19 cellular contexts compared by ENCODE assay signal in the genomic region with DNA sequence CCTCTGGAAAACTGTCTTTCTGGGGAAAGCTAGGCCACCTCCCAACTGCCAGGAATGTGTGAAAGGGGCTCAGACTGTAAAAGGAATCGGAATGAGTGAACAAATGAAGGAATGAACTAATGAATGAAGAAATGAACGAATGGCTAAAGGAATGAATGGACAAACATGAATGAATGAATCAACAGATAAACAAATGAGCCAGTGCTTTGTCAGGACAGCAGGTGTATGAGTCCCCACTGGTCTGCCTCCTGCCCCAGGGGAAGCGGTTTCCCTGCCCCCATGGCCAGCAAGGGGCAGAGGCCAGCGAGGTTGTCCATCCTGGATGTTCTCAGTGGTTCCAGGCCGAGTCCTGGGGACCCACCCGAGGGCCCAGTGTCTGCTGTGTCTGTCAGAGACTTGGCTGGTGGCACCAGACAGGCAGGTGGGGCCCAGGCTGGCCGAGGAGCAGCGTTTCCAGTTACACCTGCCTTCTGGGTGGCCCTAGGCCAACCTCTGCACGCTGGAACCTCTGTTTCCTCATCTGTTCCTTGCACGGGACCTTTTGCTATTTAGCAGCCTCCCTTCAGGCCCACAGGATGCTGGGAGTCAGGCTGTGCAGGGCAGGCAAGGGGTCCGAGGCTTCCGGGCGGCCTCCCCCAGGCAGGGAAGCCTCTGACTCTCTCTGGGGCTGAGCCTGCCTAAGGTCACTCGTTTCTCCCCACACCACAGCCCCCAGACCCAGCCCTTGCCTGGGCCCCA. TPM values are rescaled to one million over a fixed set of nuclear protein-coding genes. Genes with fewer than 3 reads are reported as not detected.
A peak's percentile ranks its signal among the peaks of the same experiment; 100 is the strongest.
DNase-seq lines count a peak whose midpoint lies in the region; ATAC-seq, FAIRE-seq and TF ChIP-seq lines count a peak whose summit lies in the region.
"Had no signal": no experiment of that assay in that cellular context is flagged by ENCODE, and none has a peak within 500 bp of the region (broad histone marks: within the 10 kb centered on the region; RNA-seq: fewer than 3 reads in every experiment).

No MANE protein-coding gene starts in this region.

- no peaks in the 10 kb centered on the region; the same call in none of the 2 replicates for H3F3A ChIP-seq in GM23248 (ENCODE audit: insufficient read depth)

- no peaks in the 10 kb centered on the region for H3K36me3 Mint-ChIP-seq in astrocyte (ENCODE audit: low read depth, unreplicated experiment)

- H3K79me1 ChIP-seq in neuronal stem cell (ENCODE audit: low read depth, low read length) = no peaks in the 10 kb centered on the region

- in situ Hi-C loops in GM23248 (cut with MboI) = no loop called here

- H4K91ac ChIP-seq in neuronal stem cell (ENCODE audit: low read depth, low read length, poor library complexity) = peak overlapping the region; percentile 24

- peak overlapping the region; percentile 15 for H2AK5ac ChIP-seq in neuronal stem cell (ENCODE audit: low read depth, low read length)

- peak overlapping the region; percentile 79 to 96; a peak in 5 of 6 replicates for H3K27ac ChIP-seq in A549
- H3K27ac ChIP-seq in GM23248 = peak overlapping the region; percentile 73
- peak overlapping the region; percentile 84 for H3K27ac ChIP-seq in astrocyte (ENCODE audit: low read depth, low read length)
- no peak overlapping the region for H3K27ac ChIP-seq in neuronal stem cell (replicated peaks; ENCODE audit: low read length)
- no peak overlapping the region for H3K27ac ChIP-seq in stomach
- H3K27ac ChIP-seq: ovary had no signal

- H3K9me3 Mint-ChIP-seq in astrocyte (ENCODE audit: unreplicated experiment) = peaks cover 3% of the 10 kb centered on the region
- H3K9me3 Mint-ChIP-seq: activated CD4-positive, alpha-beta T cell treated with anti-CD3 and anti-CD28 coated beads, Interleukin-2, amount 10 ng/mL, durations not matched to agents 24 days and 14 days; activated T-helper 2 cell treated with anti-CD3 and anti-CD28 coated beads, Interferon-gamma antibody, Interleukin-2, Interleukin-4, amounts not matched to agents 10 μg/mL and 5 μg/mL and 100 μg/mL, durations not matched to agents 14 hours and 24 hours and 36 hours had no signal

- H3K14ac ChIP-seq in neuronal stem cell (ENCODE audit: low read length) = no peak overlapping the region

- no peak for TF ChIP-seq RAD21 in A549 (conservative IDR thresholded peaks at IDR 0.05 in 1 of 2, IDR thresholded peaks at IDR 0.05 in 1 of 2)

- H4K20me1 ChIP-seq in GM23248 (ENCODE audit: insufficient read depth) (no peaks in the 10 kb centered on the region), astrocyte (ENCODE audit: insufficient read depth, low read length) (no peaks in the 10 kb centered on the region)

- FAIRE-seq in A549 (lab: Jason Lieb, UNC) (no peak), astrocyte (lab: Jason Lieb, UNC) (no peak)
- FAIRE-seq: keratinocyte had no signal

- intact Hi-C loops in stomach (cut with DNase I; ENCODE audit: low total_unique reads) = no loop called here

- TF ChIP-seq POLR2A in A549 (IDR thresholded peaks at IDR 0.05; ENCODE audit: low read length) = no peak
- no peak for TF ChIP-seq POLR2A in stomach (IDR thresholded peaks at IDR 0.05)

- H3K9me3 ChIP-seq in A549 (no peaks in the 10 kb centered on the region; the same call in 2 of the 3 replicates), GM23248 (ENCODE audit: low read depth) (no peaks in the 10 kb centered on the region), astrocyte (ENCODE audit: insufficient read depth, low read depth, low read length) (no peaks in the 10 kb centered on the region), neuronal stem cell (replicated peaks in 1 of 2; ENCODE audit: control insufficient read depth in 2 of 2, insufficient read depth in 1 of 2, low read depth in 1 of 2, low read length in 2 of 2) (peaks cover 0 to 2% of the 10 kb centered on the region in 2 donors), stomach (peaks cover 0 to 7% (median 2%) of the 10 kb centered on the region in 4 donors)
- H3K9me3 ChIP-seq: ovary had no signal

- WGBS in A549 (ENCODE audit: missing lambda C conversion rate) = 75% methylated on average over 7 of the region's 14 CpGs
- 67 to 73% methylated on average over 13 of the region's 14 CpGs for WGBS in GM23248 (ENCODE audit: low coverage in 1 of 2, low lambda C conversion rate in 2 of 2, missing lambda C conversion rate in 2 of 2), 2 experiments
- no CpG with 5 or more reads among the region's 14 CpGs for WGBS in neuronal stem cell (ENCODE audit: extremely low coverage in 2 of 2, insufficient read length in 2 of 2, insufficient replicate concordance in 1 of 2), 2 donors
- 82 to 87% (median 86%) methylated on average over 12 to 14 of the region's 14 CpGs for whole genome bisulfite sequencing in stomach, 5 donors

- POLR2A ChIA-PET in A549 (lab: Yijun Ruan, JAX) = no interaction called here

- CTCF ChIA-PET in A549 (lab: Yijun Ruan, JAX) = interaction anchor here (0.9 to 2.8 kb wide), 4 partner anchors 11 to 93 kb away, joined by 3 to 11 read pairs (median 5); partner anchors contain the start of gene PDGFA

- H3K36me3 ChIP-seq in GM23248 (ENCODE audit: low read depth) (no peaks in the 10 kb centered on the region), astrocyte (ENCODE audit: insufficient read depth, low read length) (no peaks in the 10 kb centered on the region), neuronal stem cell (replicated peaks in 1 of 2; ENCODE audit: control insufficient read depth in 2 of 2, insufficient read depth in 2 of 2, low read length in 2 of 2) (no peaks in the 10 kb centered on the region), stomach (no peaks in the 10 kb centered on the region)
- H3K36me3 ChIP-seq: cardiac muscle cell, ovary had no signal

- ATAC-seq in A549 (no peak), GM21717 (IDR thresholded peaks at IDR 0.05; ENCODE audit: unreplicated experiment) (no peak)
- ATAC-seq: naive thymus-derived CD4-positive, alpha-beta T cell had no signal

- no peak overlapping the region for H3K4me3 Mint-ChIP-seq in astrocyte (ENCODE audit: unreplicated experiment)
- H3K4me3 Mint-ChIP-seq: activated CD4-positive, alpha-beta T cell treated with anti-CD3 and anti-CD28 coated beads, Interleukin-2, amount 10 ng/mL, durations not matched to agents 24 days and 14 days; memory B cell; naive thymus-derived CD4-positive, alpha-beta T cell had no signal

- peak overlapping the region; percentile 35 for H2BK15ac ChIP-seq in neuronal stem cell (ENCODE audit: low read length)

- H3K9ac ChIP-seq in GM23248 (no peak overlapping the region), astrocyte (ENCODE audit: low read length) (peak overlapping the region; percentile 73), neuronal stem cell (ENCODE audit: low read depth, low read length, poor library complexity) (no peak overlapping the region)

- H2BK5ac ChIP-seq in neuronal stem cell (ENCODE audit: low read length) = no peak overlapping the region

- no peak for DNase-seq in A549 (ENCODE audit: low read depth in 1 of 2, low spot score in 1 of 2)
- peak; percentile 24 for DNase-seq in GM23248
- DNase-seq in astrocyte (ENCODE audit: low read depth) = no peak
- DNase-seq in neuronal stem cell (ENCODE audit: low spot score) = no peak
- no peak for DNase-seq in cerebellar nuclear complex (lab: John Stamatoyannopoulos, UW)
- no peak for DNase-seq in stomach
- DNase-seq: activated CD4-positive, alpha-beta T cell treated with anti-CD3 and anti-CD28 coated beads, Interleukin-2, amount 10 ng/mL, durations not matched to agents 24 days and 14 days; activated CD8-positive, alpha-beta memory T cell treated with anti-CD3 and anti-CD28 coated beads, Interleukin-2, amount 50 U/mL, for 4 hours; DMS79; erythroblast; foreskin melanocyte; naive thymus-derived CD4-positive, alpha-beta T cell; ovary; T-helper 1 cell had no signal

- H2BK12ac ChIP-seq in neuronal stem cell (ENCODE audit: low read length) = no peak overlapping the region

- H3K27me3 ChIP-seq in GM23248 (replicated peaks; ENCODE audit: insufficient read depth) (no peaks in the 10 kb centered on the region), astrocyte (ENCODE audit: insufficient read depth, low read length) (no peaks in the 10 kb centered on the region), neuronal stem cell (ENCODE audit: control insufficient read depth in 3 of 3, insufficient read depth in 3 of 3, low read depth in 1 of 3, low read length in 3 of 3) (no peaks in the 10 kb centered on the region), stomach (peaks cover 0 to 2% (median 0%) of the 10 kb centered on the region in 3 donors)
- H3K27me3 ChIP-seq: cardiac muscle cell, ovary had no signal

- H3K4me1 ChIP-seq in A549 = peaks cover 41% of the 10 kb centered on the region
- H3K4me1 ChIP-seq in GM23248 (ENCODE audit: insufficient read depth) = peaks cover 19% of the 10 kb centered on the region
- peaks cover 34% of the 10 kb centered on the region for H3K4me1 ChIP-seq in astrocyte (ENCODE audit: insufficient read depth, low read length)
- peaks cover 5 to 9% of the 10 kb centered on the region in 2 donors for H3K4me1 ChIP-seq in neuronal stem cell (ENCODE audit: control insufficient read depth in 2 of 2, insufficient read depth in 1 of 2, low read depth in 1 of 2, low read length in 2 of 2)
- H3K4me1 ChIP-seq in stomach = peaks cover 0 to 26% (median 7%) of the 10 kb centered on the region in 4 donors

- H3K4ac ChIP-seq in neuronal stem cell (ENCODE audit: low read length) = no peak overlapping the region

- H3K18ac ChIP-seq in neuronal stem cell (ENCODE audit: low read length) = peak overlapping the region; percentile 15

- H3K27me3 Mint-ChIP-seq in astrocyte (ENCODE audit: low read depth, unreplicated experiment) = no peaks in the 10 kb centered on the region
- H3K27me3 Mint-ChIP-seq: activated CD4-positive, alpha-beta T cell treated with anti-CD3 and anti-CD28 coated beads, Interleukin-2, amount 10 ng/mL, durations not matched to agents 24 days and 14 days; naive thymus-derived CD4-positive, alpha-beta T cell had no signal

- no peaks in the 10 kb centered on the region for H3K79me2 ChIP-seq in GM23248 (ENCODE audit: insufficient read depth)
- no peaks in the 10 kb centered on the region for H3K79me2 ChIP-seq in astrocyte (ENCODE audit: insufficient read depth, low read length)

- peak overlapping the region; percentile 40; the same call in 2 of the 3 replicates for H3K4me2 ChIP-seq in A549
- H3K4me2 ChIP-seq in GM23248 (ENCODE audit: unreplicated experiment) = no peak overlapping the region
- H3K4me2 ChIP-seq in astrocyte (ENCODE audit: low read length) = peak overlapping the region; percentile 68
- no peak overlapping the region for H3K4me2 ChIP-seq in neuronal stem cell (ENCODE audit: insufficient read depth, low read length, poor library complexity, severe bottlenecking)

- no peak overlapping the region for H4K8ac ChIP-seq in neuronal stem cell (ENCODE audit: low read depth, low read length)

- no peak overlapping the region for H2AFZ ChIP-seq in GM23248
- H2AFZ ChIP-seq in astrocyte (ENCODE audit: low read depth, low read length) = no peak overlapping the region
- no peak overlapping the region for H2AFZ ChIP-seq in neuronal stem cell (ENCODE audit: low read length)

- H3K4me3 ChIP-seq in A549 (no peak overlapping the region), GM23248 (no peak overlapping the region), astrocyte (ENCODE audit: insufficient read depth, low read depth, low read length) (no peak overlapping the region), neuronal stem cell (ENCODE audit: low read length in 2 of 2) (no peak overlapping the region), stomach (no peak overlapping the region)
- H3K4me3 ChIP-seq: cardiac muscle cell, ovary had no signal

- TF ChIP-seq CTCF in A549 (IDR thresholded peaks at IDR 0.05) = no peak
- no peak for TF ChIP-seq CTCF in astrocyte (IDR thresholded peaks at IDR 0.05; ENCODE audit: insufficient read depth, low read depth, low read length)
- no peak for TF ChIP-seq CTCF in stomach (IDR thresholded peaks at IDR 0.05)

- no peak overlapping the region for H3K23ac ChIP-seq in neuronal stem cell (ENCODE audit: low read depth, low read length, poor library complexity)

- no peaks in the 10 kb centered on the region for H3K9me2 ChIP-seq in GM23248 (ENCODE audit: insufficient read depth)

- TF ChIP-seq EP300 in A549 (IDR thresholded peaks at IDR 0.05) (no peak), stomach (IDR thresholded peaks at IDR 0.05) (no peak)

- no peak overlapping the region for H3K27ac Mint-ChIP-seq in astrocyte (ENCODE audit: unreplicated experiment)
- H3K27ac Mint-ChIP-seq: activated CD4-positive, alpha-beta T cell treated with anti-CD3 and anti-CD28 coated beads, Interleukin-2, amount 10 ng/mL, durations not matched to agents 24 days and 14 days; activated T-helper 2 cell treated with anti-CD3 and anti-CD28 coated beads, Interferon-gamma antibody, Interleukin-2, Interleukin-4, amounts not matched to agents 10 μg/mL and 5 μg/mL and 100 μg/mL, durations not matched to agents 14 hours and 24 hours and 36 hours; memory B cell had no signal

- peaks cover 22% of the 10 kb centered on the region for H3K4me1 Mint-ChIP-seq in astrocyte (ENCODE audit: low read depth, unreplicated experiment)
- H3K4me1 Mint-ChIP-seq: memory B cell had no signal

- no peak overlapping the region for H2BK120ac ChIP-seq in neuronal stem cell (ENCODE audit: low read depth, low read length)

RNA-seq across cellular contexts. Expression of gene PDGFA, which starts 24.3 kb away (rescaled TPM):
- polyA plus RNA-seq in A549 (2011; rRNA removed) = 11.3 and 12.8 TPM in 2 replicates
- polyA plus RNA-seq in A549 (2012; cell fraction: cytosol; rRNA removed) = 7.4 and 8.4 TPM in 2 replicates
- 8.7 and 12.6 TPM in 2 replicates for polyA plus RNA-seq in A549 (2012; cell fraction: nucleus; rRNA removed)
- polyA plus RNA-seq in A549 (2017; fragmentation: RNase III; extraction: RNeasy Plus Mini Kit Qiagen cat#74134 plus additional on column Dnase treatment) = 14.2 to 16.3 TPM (median 14.9 TPM) in 3 replicates
- 34.7 and 41.5 TPM in 2 replicates for polyA minus RNA-seq in A549 (2011; rRNA and poly(A)+ RNA removed)
- 8.4 and 9.4 TPM in 2 replicates for total RNA-seq in GM23248 (2014; rRNA removed; shearing (Covaris generic))
- 4.7 and 5.1 TPM in 2 replicates for polyA plus RNA-seq in GM23248 (2016; fragmentation: Nextera tagmentation; extraction: Ambion mirVana)
- 47.1 and 52.9 TPM in 2 replicates for total RNA-seq in astrocyte
- polyA plus RNA-seq in neuronal stem cell (2013, experiment 1 of 2) = 6.2 TPM
- 5.7 TPM for polyA plus RNA-seq in neuronal stem cell (2013, experiment 2 of 2)
- 10 to 100 TPM; 11.1 to 93.0 (median 55.9) TPM for total RNA-seq in stomach
- polyA plus RNA-seq in stomach = 10 to 100 TPM; 15.0 to 36.0 (median 25.3) TPM
- polyA plus RNA-seq: naive thymus-derived CD4-positive, alpha-beta T cell had no signal

Comparison
In these comparisons a context has a peak if more than half of its experiments do, and no peak if none do; other contexts are left out.
1. H3K27ac ChIP-seq: peak in A549 (2 of 2), GM23248 (single experiment) and astrocyte (single experiment); none in neuronal stem cell (single experiment) and stomach (0 of 5).
2. H3K4me2 ChIP-seq: peak in A549 (single experiment) and astrocyte (single experiment); none in GM23248 (single experiment) and neuronal stem cell (single experiment).